ENCODE assay signal across 6 cellular contexts in the genomic region with DNA sequence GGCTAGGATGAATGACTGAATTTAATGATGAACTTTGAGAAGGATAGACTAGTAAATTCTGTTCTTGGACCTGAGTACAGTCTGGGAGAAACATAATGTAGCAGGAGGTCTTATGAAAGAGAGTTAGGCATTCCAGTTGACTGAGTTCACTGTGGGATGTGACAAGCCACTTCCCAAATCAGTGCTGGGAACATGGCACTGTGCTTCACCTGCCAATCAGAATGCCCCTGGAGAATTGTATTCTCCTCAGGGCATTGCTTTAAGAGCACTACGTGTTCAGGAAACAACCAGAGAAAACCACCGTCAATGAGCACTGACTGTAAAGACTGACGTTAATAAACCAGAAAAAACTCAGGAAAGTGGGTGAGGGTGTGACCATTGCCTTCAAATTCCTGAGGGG. TPM values are rescaled to one million over a fixed set of nuclear protein-coding genes. Genes with fewer than 3 reads are reported as not detected.
DNase-seq lines count a peak whose midpoint lies in the region; ATAC-seq and TF ChIP-seq lines count a peak whose summit lies in the region.

No MANE protein-coding gene starts in this region.

- no peak overlapping the region for H2BK120ac ChIP-seq in trophoblast cell (ENCODE audit: insufficient read depth, low read length, poor library complexity)

- H3K27ac ChIP-seq in HUES64 (ENCODE audit: low read depth, low read length) (no peak overlapping the region), trophoblast cell (ENCODE audit: low read depth, low read length) (no peak overlapping the region)

- H3K4me1 ChIP-seq in HUES64 (ENCODE audit: insufficient read depth, low read length): peaks cover 8% of the 10 kb centered on the region; the same call in 1 of the 2 replicates
- peaks cover 14 to 17% of the 10 kb centered on the region in 2 experiments for H3K4me1 ChIP-seq in trophoblast cell (ENCODE audit: control insufficient read depth in 1 of 2, insufficient read depth in 2 of 2, low read length in 2 of 2)

- DNase-seq in cardiac fibroblast (ENCODE audit: low read depth in 2 of 2) (peak; percentile 82 to 95), trophoblast cell (peak; percentile 28 to 60), NCI-H510A treated with DMSO at 0.1 percent for 48 hours (lab: John Stamatoyannopoulos, UW) (no peak), DMS79 treated with DMSO at 0.1 percent for 48 hours (lab: John Stamatoyannopoulos, UW) (no peak)

- 0 out of 2 replicates have a peak overlapping the region, but pooled peaks have one; percentile 98 for H3K9ac ChIP-seq in HUES64 (ENCODE audit: low read depth, low read length)
- H3K9ac ChIP-seq in trophoblast cell (ENCODE audit: low read length): no peak overlapping the region

- H3K14ac ChIP-seq in trophoblast cell (ENCODE audit: low read length): no peak overlapping the region

- ATAC-seq in HG02981 (IDR thresholded peaks at IDR 0.05; ENCODE audit: unreplicated experiment): no peak

- no peak overlapping the region for H2AFZ ChIP-seq in trophoblast cell (ENCODE audit: insufficient read depth, low read length, poor library complexity)

- no peak overlapping the region for H4K12ac ChIP-seq in trophoblast cell (ENCODE audit: low read depth, low read length)

- no peak overlapping the region for H4K91ac ChIP-seq in trophoblast cell (ENCODE audit: low read depth, low read length)

- 0 out of 2 replicates have a peak, but pooled peaks cover 5% of the 10 kb centered on the region for H3K27me3 ChIP-seq in HUES64 (ENCODE audit: insufficient read depth, low read length)
- no peaks in the 10 kb centered on the region for H3K27me3 ChIP-seq in trophoblast cell (ENCODE audit: insufficient read depth, low read length)

- H2AK5ac ChIP-seq in trophoblast cell (ENCODE audit: low read length): no peak overlapping the region

- no peak overlapping the region for H3K4ac ChIP-seq in trophoblast cell (ENCODE audit: low read depth, low read length)

- H2BK12ac ChIP-seq in trophoblast cell (ENCODE audit: low read length): no peak overlapping the region

- H3K4me3 ChIP-seq in HUES64 (ENCODE audit: low read length) (peak overlapping the region; percentile 94), cardiac fibroblast (replicated peaks in 1 of 2; ENCODE audit: low read depth in 2 of 2, low read length in 2 of 2) (peak overlapping the region; percentile 8 to 97), trophoblast cell (ENCODE audit: low read depth, low read length) (no peak overlapping the region)

- no peak overlapping the region for H2BK5ac ChIP-seq in trophoblast cell (ENCODE audit: low read depth, low read length, poor library complexity)

- H3K18ac ChIP-seq in trophoblast cell (ENCODE audit: low read length): no peak overlapping the region

- H3K36me3 ChIP-seq in HUES64 (ENCODE audit: insufficient read depth, low read length): peaks cover 37% of the 10 kb centered on the region
- peaks cover 13 to 16% of the 10 kb centered on the region in 2 experiments for H3K36me3 ChIP-seq in trophoblast cell (ENCODE audit: control insufficient read depth in 1 of 2, insufficient read depth in 2 of 2, low read length in 2 of 2)

- H3K79me1 ChIP-seq in trophoblast cell (ENCODE audit: low read length): peaks cover 10% of the 10 kb centered on the region

- 93% methylated on average over 3 of the region's 3 CpGs for WGBS in HUES64
- WGBS in trophoblast cell (ENCODE audit: extremely low coverage, insufficient coverage, insufficient read length): no CpG with 5 or more reads among the region's 3 CpGs

- H3K9me3 ChIP-seq in HUES64 (ENCODE audit: insufficient read depth, low read depth, low read length) (no peaks in the 10 kb centered on the region), trophoblast cell (ENCODE audit: insufficient read depth, low read depth, low read length) (no peaks in the 10 kb centered on the region)

- no peak overlapping the region for H4K8ac ChIP-seq in trophoblast cell (ENCODE audit: low read depth, low read length)

- H3K4me2 ChIP-seq in trophoblast cell (ENCODE audit: low read length): peak overlapping the region; percentile 95

- H3K23ac ChIP-seq in trophoblast cell (ENCODE audit: low read length): no peak overlapping the region

- no peak for TF ChIP-seq CTCF in cardiac fibroblast (IDR thresholded peaks at IDR 0.05; ENCODE audit: low read depth, low read length)

- H3K79me2 ChIP-seq in trophoblast cell (ENCODE audit: control insufficient read depth, insufficient read depth, low read length, poor library complexity): peaks cover 4% of the 10 kb centered on the region

RNA-seq across cellular contexts. Expression of gene CCDC107, which starts 1.2 kb away (rescaled TPM):
- 9.9 TPM for polyA plus RNA-seq in HUES64 (2013, experiment 1 of 2)
- 12.9 TPM for polyA plus RNA-seq in HUES64 (2013, experiment 2 of 2)
- 10.1 and 10.2 TPM in 2 replicates for polyA plus RNA-seq in trophoblast cell (2013)

RNA-seq across cellular contexts. Expression of gene RMRP, which starts 1.5 kb away (rescaled TPM):
- 9,126 TPM for polyA plus RNA-seq in HUES64 (2013, experiment 1 of 2)
- 12,827 TPM for polyA plus RNA-seq in HUES64 (2013, experiment 2 of 2)
- 3.3 and 5.7 TPM in 2 replicates for polyA plus RNA-seq in trophoblast cell (2013)

RNA-seq across cellular contexts. Expression of gene ARHGEF39, which starts 5.7 kb away (rescaled TPM):
- polyA plus RNA-seq in HUES64 (2013, experiment 1 of 2): 15.7 TPM
- 17.3 TPM for polyA plus RNA-seq in HUES64 (2013, experiment 2 of 2)
- polyA plus RNA-seq in trophoblast cell (2013): 6.7 and 7.0 TPM in 2 replicates

RNA-seq across cellular contexts. Expression of gene SIT1, which starts 8.6 kb away (rescaled TPM):
- 2.3 TPM for polyA plus RNA-seq in HUES64 (2013, experiment 1 of 2)
- polyA plus RNA-seq in HUES64 (2013, experiment 2 of 2): 2.2 TPM
- 0.06 TPM in 1 of 2 replicates, not detected in the other for polyA plus RNA-seq in trophoblast cell (2013)

RNA-seq across cellular contexts. Expression of gene CA9, which starts 14.4 kb away (rescaled TPM):
- 1.4 TPM for polyA plus RNA-seq in HUES64 (2013, experiment 1 of 2)
- 1.3 TPM for polyA plus RNA-seq in HUES64 (2013, experiment 2 of 2)
- 0.53 and 0.75 TPM in 2 replicates for polyA plus RNA-seq in trophoblast cell (2013)

Comparison
In these comparisons a context has a peak if more than half of its experiments do, and no peak if none do; other contexts are left out.
1. DNase-seq: peak in cardiac fibroblast (2 of 2) and trophoblast cell (2 of 2); none in NCI-H510A treated with DMSO at 0.1 percent for 48 hours (single experiment) and DMS79 treated with DMSO at 0.1 percent for 48 hours (single experiment).